Comparison of ENCODE assay signal across 20 cellular contexts in genomic region chr15:80618666-80619481, GRCh38.
DNase-seq lines count a peak whose midpoint lies in the region; ATAC-seq and TF ChIP-seq lines count a peak whose summit lies in the region.
"Had no signal": no experiment of that assay in that cellular context is flagged by ENCODE, and none has a peak within 500 bp of the region (broad histone marks: within the 10 kb centered on the region; RNA-seq: fewer than 3 reads in every experiment).

No MANE protein-coding gene starts in this region.

- peak; percentile 21 for DNase-seq in IMR-90
- DNase-seq in NOMO-1 treated with DMSO at 0.1 percent for 48 hours (lab: John Stamatoyannopoulos, UW; ENCODE audit: unreplicated experiment) = peak; percentile 56
- DNase-seq in esophagus squamous epithelium (lab: John Stamatoyannopoulos, UW) = no peak
- DNase-seq in upper lobe of right lung = no peak
- no peak for DNase-seq in testis
- DNase-seq in CD8-positive, alpha-beta T cell = no peak
- DNase-seq: activated CD4-positive, alpha-beta T cell treated with anti-CD3 and anti-CD28 coated beads for 48 hours; activated T-cell treated with anti-CD3 and anti-CD28 coated beads for 4 hours; kidney; left ventricle myocardium superior; NCI-H187 treated with DMSO at 0.1 percent for 48 hours; NCI-H524 treated with DMSO at 0.1 percent for 48 hours; stimulated activated naive CD8-positive, alpha-beta T cell treated with anti-CD3 and anti-CD28 coated beads, Interleukin-15, Interleukin-2, amounts not matched to agents 100 U/mL and 50 U/mL, for 24 hours; T1000; tibial artery had no signal

- H3K4me2 ChIP-seq in IMR-90 (ENCODE audit: low read depth, low read length) = no peak overlapping the region; the same call in 1 of the 2 replicates

- H3K27ac Mint-ChIP-seq in CD8-positive, alpha-beta T cell = no peak overlapping the region
- H3K27ac Mint-ChIP-seq: activated naive CD4-positive, alpha-beta T cell treated with anti-CD3 and anti-CD28 coated beads, Interleukin-2, amount 50 U/mL, for 72 hours; CD14-positive monocyte had no signal

- H2BK5ac ChIP-seq in IMR-90 (ENCODE audit: low read depth, low read length, poor library complexity, severe bottlenecking) = peak overlapping the region; percentile 80

- H3K4me1 Mint-ChIP-seq in CD8-positive, alpha-beta T cell (ENCODE audit: low read depth) = no peaks in the 10 kb centered on the region

- POLR2A ChIA-PET in IMR-90 (lab: Charles Lee; ENCODE audit: unreplicated experiment) = interaction anchor here (0.6 kb wide), 1 partner anchor 388 kb away, joined by 8 read pairs; no protein-coding TSS in a partner anchor
- POLR2A ChIA-PET in CD8-positive, alpha-beta T cell (lab: Charles Lee) = no interaction called here

- peak overlapping the region; percentile 77; the same call in 2 of the 3 replicates for H2BK15ac ChIP-seq in IMR-90 (ENCODE audit: low read depth, low read length)

- H3K36me3 ChIP-seq in IMR-90 (ENCODE audit: control insufficient read depth, insufficient read depth, low read length) (no peaks in the 10 kb centered on the region), esophagus squamous epithelium (no peaks in the 10 kb centered on the region), upper lobe of right lung (no peaks in the 10 kb centered on the region), testis (ENCODE audit: low read depth, missing control alignments) (no peaks in the 10 kb centered on the region)
- H3K36me3 ChIP-seq in CD8-positive, alpha-beta T cell (ENCODE audit: insufficient read depth, low read length) = no peaks in the 10 kb centered on the region
- H3K36me3 ChIP-seq: right atrium auricular region, tibial artery had no signal

- H4K8ac ChIP-seq in IMR-90 (ENCODE audit: low read depth in 2 of 2, low read length in 2 of 2) = peak overlapping the region; percentile 65 to 68

- peak overlapping the region; percentile 87 for H4K5ac ChIP-seq in IMR-90 (ENCODE audit: low read depth, low read length)

- CTCF ChIA-PET in IMR-90 (lab: Yijun Ruan, JAX) = interaction anchor here (0.5 to 1.7 kb wide), 4 partner anchors 9 to 158 kb away, joined by 3 to 5 read pairs (median 3); no protein-coding TSS in a partner anchor
- CTCF ChIA-PET in CD8-positive, alpha-beta T cell (lab: Charles Lee) = interaction anchor here (1.2 to 1.3 kb wide), 2 partner anchors 12 kb away, joined by 3 read pairs; no protein-coding TSS in a partner anchor

- peak overlapping the region; percentile 83 for H3K18ac ChIP-seq in IMR-90 (ENCODE audit: low read depth, low read length)

- peaks cover 18% of the 10 kb centered on the region for H3K9me1 ChIP-seq in IMR-90 (ENCODE audit: insufficient read depth, low read length)

- ATAC-seq in IMR-90 (ENCODE audit: low read depth) (peak; percentile 52), upper lobe of right lung (no peak), GM18502 (IDR thresholded peaks at IDR 0.05; ENCODE audit: poor library complexity, unreplicated experiment) (no peak)
- ATAC-seq in CD8-positive, alpha-beta T cell = no peak
- ATAC-seq: activated naive CD4-positive, alpha-beta T cell treated with anti-CD3 and anti-CD28 coated beads, Interleukin-2, amount 50 U/mL, for 72 hours; K562; stimulated activated naive CD8-positive, alpha-beta T cell treated with anti-CD3 and anti-CD28 coated beads, Interleukin-15, Interleukin-2, amounts not matched to agents 100 U/mL and 50 U/mL, for 24 hours had no signal

- H3K9me3 ChIP-seq in IMR-90 (ENCODE audit: control insufficient read depth, insufficient read depth, low read length) (no peaks in the 10 kb centered on the region), esophagus squamous epithelium (peaks cover 0 to 10% (median 0%) of the 10 kb centered on the region in 3 donors), upper lobe of right lung (no peaks in the 10 kb centered on the region), testis (no peaks in the 10 kb centered on the region)
- no peaks in the 10 kb centered on the region for H3K9me3 ChIP-seq in CD8-positive, alpha-beta T cell (ENCODE audit: low read length)

- H3K23ac ChIP-seq in IMR-90 (ENCODE audit: low read depth, low read length) = peak overlapping the region; percentile 72

- no peak overlapping the region for H2AK9ac ChIP-seq in IMR-90 (replicated peaks; ENCODE audit: low read depth, low read length, poor library complexity)

- no peaks in the 10 kb centered on the region for H3K27me3 ChIP-seq in IMR-90 (ENCODE audit: control insufficient read depth, insufficient read depth, low read length)
- H3K27me3 ChIP-seq in esophagus squamous epithelium = peaks cover 0 to 5% (median 0%) of the 10 kb centered on the region in 4 donors
- H3K27me3 ChIP-seq in upper lobe of right lung = no peaks in the 10 kb centered on the region
- no peaks in the 10 kb centered on the region for H3K27me3 ChIP-seq in testis
- no peaks in the 10 kb centered on the region for H3K27me3 ChIP-seq in CD8-positive, alpha-beta T cell (ENCODE audit: insufficient read depth, low read length)
- H3K27me3 ChIP-seq: right atrium auricular region, tibial artery had no signal

- no TSS peak for BruUV-seq in IMR-90 (replicated peaks; lab: Mats Ljungman, UMichigan)

- no peaks in the 10 kb centered on the region; a peak in 1 of 4 replicates for H3K79me1 ChIP-seq in IMR-90 (ENCODE audit: low read depth in 1 of 2, low read length in 2 of 2)

- peak overlapping the region; percentile 70 for H3K14ac ChIP-seq in IMR-90 (replicated peaks; ENCODE audit: low read depth, low read length)

- peak overlapping the region; percentile 83 for H4K91ac ChIP-seq in IMR-90 (ENCODE audit: insufficient read depth, low read depth, low read length)

- intact Hi-C loops in IMR-90 (cut with micrococcal nuclease) = loop anchor here (1.0 to 2.0 kb wide), 3 partner anchors 78 to 162 kb away; no protein-coding TSS in a partner anchor
- intact Hi-C loops in esophagus squamous epithelium (cut with DNase I) = no loop called here
- intact Hi-C loops in upper lobe of right lung (cut with DNase I) = no loop called here
- intact Hi-C loops in testis (cut with DNase I; ENCODE audit: low total_unique reads) = no loop called here
- intact Hi-C loops in CD8-positive, alpha-beta T cell (cut with DNase I, micrococcal nuclease) = no loop called here

- peaks cover 36% of the 10 kb centered on the region for H3K27me3 Mint-ChIP-seq in CD8-positive, alpha-beta T cell (ENCODE audit: low read depth)

- no peak overlapping the region for H3K9ac ChIP-seq in IMR-90 (ENCODE audit: low read depth, low read length)

- TF ChIP-seq RAD21 in IMR-90 (IDR thresholded peaks at IDR 0.05; ENCODE audit: low read length) = no peak

- in situ Hi-C loops in IMR-90 (cut with MboI; ENCODE audit: low sequenced_read_pairs) = no loop called here

- peak overlapping the region; percentile 48 for H2AFZ ChIP-seq in IMR-90 (replicated peaks; ENCODE audit: low read length, poor library complexity)

- H3K4ac ChIP-seq in IMR-90 (ENCODE audit: low read depth, low read length) = peak overlapping the region; percentile 70

- no CpG with 5 or more reads among the region's 7 CpGs for WGBS in IMR-90 (ENCODE audit: extremely low coverage in 2 of 2, insufficient read length in 1 of 2), 2 experiments
- WGBS in esophagus squamous epithelium, 2 donors = 19 to 31% methylated on average over 7 of the region's 7 CpGs
- WGBS in testis, 2 donors = 79 to 81% methylated on average over 7 of the region's 7 CpGs

- dilution Hi-C loops in IMR-90 (cut with HindIII; ENCODE audit: low sequenced_read_pairs, unreplicated experiment) = no loop called here

- H3K4me3 ChIP-seq in IMR-90 (ENCODE audit: insufficient read depth, low read depth, low read length) (no peak overlapping the region), esophagus squamous epithelium (no peak overlapping the region), upper lobe of right lung (no peak overlapping the region), testis (no peak overlapping the region)
- H3K4me3 ChIP-seq in CD8-positive, alpha-beta T cell (ENCODE audit: low read depth, low read length) = no peak overlapping the region
- H3K4me3 ChIP-seq: K562, right atrium auricular region, tibial artery had no signal

- TF ChIP-seq CTCF in IMR-90 (conservative IDR thresholded peaks at IDR 0.05; ENCODE audit: low read depth, low read length) (no peak), esophagus squamous epithelium (IDR thresholded peaks at IDR 0.05) (no peak), upper lobe of right lung (IDR thresholded peaks at IDR 0.05) (no peak), testis (IDR thresholded peaks at IDR 0.05) (no peak)
- no peak for TF ChIP-seq CTCF in CD8-positive, alpha-beta T cell (IDR thresholded peaks at IDR 0.05)

- TF ChIP-seq POLR2A in IMR-90 (IDR thresholded peaks at IDR 0.05; ENCODE audit: low read depth, low read length) = no peak
- TF ChIP-seq POLR2A in esophagus squamous epithelium (IDR thresholded peaks at IDR 0.05) = no peak
- TF ChIP-seq POLR2A in testis (IDR thresholded peaks at IDR 0.05) = no peak

- no peaks in the 10 kb centered on the region for H4K20me1 ChIP-seq in IMR-90 (ENCODE audit: insufficient read depth, low read length)

- no peak overlapping the region for H3K4me3 Mint-ChIP-seq in CD8-positive, alpha-beta T cell

- H3K56ac ChIP-seq in IMR-90 (ENCODE audit: extremely low read depth, insufficient read depth, low read length) = no peak overlapping the region; the same call in 1 of the 2 replicates

- H3K27ac ChIP-seq in IMR-90 (ENCODE audit: insufficient read depth, low read length) (peak overlapping the region; percentile 54), esophagus squamous epithelium (peak overlapping the region in 3 of 4 donors; percentile 35 to 64 (median 36)), upper lobe of right lung (peak overlapping the region; percentile 9), testis (no peak overlapping the region)
- H3K27ac ChIP-seq in CD8-positive, alpha-beta T cell (ENCODE audit: low read depth, low read length) = no peak overlapping the region
- H3K27ac ChIP-seq: right atrium auricular region, tibial artery had no signal

- peak overlapping the region; percentile 75 for H2BK120ac ChIP-seq in IMR-90 (ENCODE audit: low read depth, low read length)

- H3K36me3 Mint-ChIP-seq in CD8-positive, alpha-beta T cell = no peaks in the 10 kb centered on the region
- H3K36me3 Mint-ChIP-seq: CD14-positive monocyte had no signal

- H2BK20ac ChIP-seq in IMR-90 (ENCODE audit: low read depth, low read length) = peak overlapping the region; percentile 93

- H3K9me3 Mint-ChIP-seq in CD8-positive, alpha-beta T cell = peaks cover 18% of the 10 kb centered on the region

- peak overlapping the region; percentile 90 for H2AK5ac ChIP-seq in IMR-90 (ENCODE audit: low read depth, low read length)

- H3K4me1 ChIP-seq in IMR-90 (ENCODE audit: control insufficient read depth, insufficient read depth, low read length) = peaks cover 32% of the 10 kb centered on the region
- H3K4me1 ChIP-seq in esophagus squamous epithelium = peaks cover 12 to 48% (median 14%) of the 10 kb centered on the region in 3 donors
- H3K4me1 ChIP-seq in upper lobe of right lung = peaks cover 19% of the 10 kb centered on the region
- peaks cover 8% of the 10 kb centered on the region for H3K4me1 ChIP-seq in testis
- H3K4me1 ChIP-seq in CD8-positive, alpha-beta T cell (ENCODE audit: insufficient read depth, low read length) = no peaks in the 10 kb centered on the region

TF ChIP-seq in IMR-90, 13 proteins besides CTCF, POLR2A, EP300 and RAD21 (continues in another document):
- TF ChIP-seq BHLHE40 (IDR thresholded peaks at IDR 0.05; ENCODE audit: low read depth, low read length) (no peak), CHD1 (IDR thresholded peaks at IDR 0.05; ENCODE audit: low read depth, low read length) (no peak), CEBPB (IDR thresholded peaks at IDR 0.05; ENCODE audit: low read depth, low read length) (no peak)

Comparison
In these comparisons a context has a peak if more than half of its experiments do, and no peak if none do; other contexts are left out.
1. DNase-seq: peak in IMR-90 (single experiment) and NOMO-1 treated with DMSO at 0.1 percent for 48 hours (single experiment); none in esophagus squamous epithelium (single experiment), upper lobe of right lung (single experiment), testis (single experiment) and CD8-positive, alpha-beta T cell (0 of 7).
2. H3K27ac ChIP-seq: peak in IMR-90 (single experiment), esophagus squamous epithelium (3 of 4) and upper lobe of right lung (single experiment); none in testis (0 of 2) and CD8-positive, alpha-beta T cell (single experiment).